Comparison of ENCODE assay signal across 8 cellular contexts in genomic region chr5:149128023-149128875, GRCh38. TPM values are rescaled to one million over a fixed set of nuclear protein-coding genes. Genes with fewer than 3 reads are reported as not detected.
DNase-seq lines count a peak whose midpoint lies in the region; ATAC-seq, FAIRE-seq and TF ChIP-seq lines count a peak whose summit lies in the region.

No MANE protein-coding gene starts in this region.

- H3K27me3 ChIP-seq in BE2C: no peaks in the 10 kb centered on the region

- no peak overlapping the region for H3K4me3 ChIP-seq in BE2C (ENCODE audit: low read depth, low read length)

- DNase-seq in BE2C: peak; percentile 65
- peak; percentile 74 for DNase-seq in HPDE6-E6E7 (ENCODE audit: extremely low spot score)
- peak; percentile 40 for DNase-seq in left ventricle myocardium superior
- peak; percentile 27 for DNase-seq in superior temporal gyrus (ENCODE audit: extremely low spot score)
- no peak for DNase-seq in stimulated activated CD4-positive, alpha-beta T cell treated with anti-CD3 and anti-CD28 coated beads, Interleukin-4, amount 100 ng/mL, for 24 hours
- DNase-seq in GM12892 (ENCODE audit: insufficient read length): no peak

- H3K4me1 ChIP-seq in BE2C: no peaks in the 10 kb centered on the region

- FAIRE-seq in GM12892 (lab: Jason Lieb, UNC): no peak

- intact Hi-C loops in left ventricle myocardium superior (cut with micrococcal nuclease): no loop called here

- no peak for TF ChIP-seq POLR2A in GM12892 (IDR thresholded peaks at IDR 0.05; ENCODE audit: low read depth, low read length)

- H3K36me3 ChIP-seq in BE2C: no peaks in the 10 kb centered on the region

- TF ChIP-seq CTCF in BE2C (IDR thresholded peaks at IDR 0.05; ENCODE audit: low read depth, low read length): peak; percentile 96
- TF ChIP-seq CTCF in VCaP (conservative IDR thresholded peaks at IDR 0.05): peak; percentile 56

- no peaks in the 10 kb centered on the region for H3K9me3 ChIP-seq in BE2C

- peak overlapping the region; percentile 93 for H3K27ac ChIP-seq in VCaP

- peak; percentile 86 for ATAC-seq in GM18502 (IDR thresholded peaks at IDR 0.05; ENCODE audit: poor library complexity, unreplicated experiment)
- ATAC-seq in left ventricle myocardium superior: peak; percentile 57

RNA-seq across cellular contexts. Expression of gene ABLIM3, which starts 13.0 kb away (rescaled TPM):
- polyA plus RNA-seq in BE2C (2012; ENCODE audit: insufficient read depth, insufficient read length, low read depth): 4.6 TPM
- 130 TPM for total RNA-seq in left ventricle myocardium superior
- not detected for polyA plus RNA-seq in GM12892 (2012; ENCODE audit: missing spikeins)

Comparison
In these comparisons a context has a peak if more than half of its experiments do, and no peak if none do; other contexts are left out.
1. DNase-seq: peak in BE2C (single experiment), HPDE6-E6E7 (single experiment), left ventricle myocardium superior (single experiment) and superior temporal gyrus (single experiment); none in stimulated activated CD4-positive, alpha-beta T cell treated with anti-CD3 and anti-CD28 coated beads, Interleukin-4, amount 100 ng/mL, for 24 hours (single experiment) and GM12892 (single experiment).